21 cellular contexts compared by ENCODE assay signal in genomic region chr18:25883091-25883490, GRCh38.
DNase-seq lines count a peak whose midpoint lies in the region; TF ChIP-seq lines count a peak whose summit lies in the region.
"Had no signal": no experiment of that assay in that cellular context is flagged by ENCODE, and none has a peak within 500 bp of the region (broad histone marks: within the 10 kb centered on the region; RNA-seq: fewer than 3 reads in every experiment).

No MANE protein-coding gene starts in this region.

- whole genome bisulfite sequencing in prostate gland: 27% methylated on average over 4 of the region's 4 CpGs

- intact Hi-C loops in prostate gland (cut with DNase I): no loop called here

- no peak for TF ChIP-seq POLR2A in prostate gland (IDR thresholded peaks at IDR 0.05)

- H3K27ac ChIP-seq in VCaP: peak overlapping the region; percentile 62
- no peak overlapping the region for H3K27ac ChIP-seq in prostate gland
- no peak overlapping the region for H3K27ac ChIP-seq in effector memory CD4-positive, alpha-beta T cell (ENCODE audit: insufficient read depth, low read length, poor library complexity, severe bottlenecking)
- H3K27ac ChIP-seq: BLaER1, GM23248, Peyer's patch had no signal

- H3K36me3 ChIP-seq in prostate gland: no peaks in the 10 kb centered on the region
- no peaks in the 10 kb centered on the region for H3K36me3 ChIP-seq in effector memory CD4-positive, alpha-beta T cell (ENCODE audit: control insufficient read depth, insufficient read depth, low read length)
- H3K36me3 ChIP-seq: BLaER1, Peyer's patch had no signal

- no peak overlapping the region for H3K4me3 ChIP-seq in prostate gland
- H3K4me3 ChIP-seq in effector memory CD4-positive, alpha-beta T cell (ENCODE audit: insufficient read depth, low read depth, low read length, poor library complexity, severe bottlenecking): no peak overlapping the region
- H3K4me3 ChIP-seq: BLaER1, GM23248, K562, Peyer's patch had no signal

- DNase-seq in DMS53 treated with DMSO at 0.1 percent for 48 hours (lab: John Stamatoyannopoulos, UW; ENCODE audit: unreplicated experiment) (peak; percentile 70), NCI-H69 (lab: John Stamatoyannopoulos, UW) (peak; percentile 49), prostate gland (ENCODE audit: low spot score) (peak; percentile 32), OCI-M1 (lab: John Stamatoyannopoulos, UW) (no peak), T-helper 1 cell (no peak)
- no peak for DNase-seq in effector memory CD4-positive, alpha-beta T cell
- DNase-seq: Caco-2; CD4-positive, alpha-beta memory T cell; GM23248; H9; HFFc6; MM.1S; NCI-H1048; NCI-H1436 treated with DMSO at 0.1 percent for 48 hours; NCI-H1930; NCI-H226; NCI-H526 treated with DMSO at 0.1 percent for 48 hours; Peyer's patch had no signal

- no peaks in the 10 kb centered on the region for H3K27me3 ChIP-seq in prostate gland (replicated peaks; ENCODE audit: insufficient read depth)
- H3K27me3 ChIP-seq in effector memory CD4-positive, alpha-beta T cell (replicated peaks; ENCODE audit: control insufficient read depth, insufficient read depth, low read length, poor library complexity, severe bottlenecking): no peaks in the 10 kb centered on the region
- H3K27me3 ChIP-seq: BLaER1, Peyer's patch had no signal

- TF ChIP-seq CTCF in VCaP (conservative IDR thresholded peaks at IDR 0.05): no peak
- no peak for TF ChIP-seq CTCF in prostate gland (IDR thresholded peaks at IDR 0.05)

- no peaks in the 10 kb centered on the region for H3K9me3 ChIP-seq in prostate gland
- no peaks in the 10 kb centered on the region for H3K9me3 ChIP-seq in effector memory CD4-positive, alpha-beta T cell (ENCODE audit: control insufficient read depth, low read length)
- H3K9me3 ChIP-seq: Caco-2, Peyer's patch had no signal

- no peaks in the 10 kb centered on the region for H3K4me1 ChIP-seq in prostate gland (replicated peaks)
- H3K4me1 ChIP-seq in effector memory CD4-positive, alpha-beta T cell (ENCODE audit: control insufficient read depth, insufficient read depth, low read length, poor library complexity, severe bottlenecking): no peaks in the 10 kb centered on the region
- H3K4me1 ChIP-seq: BLaER1, Caco-2, Peyer's patch had no signal

Comparison
In these comparisons a context has a peak if more than half of its experiments do, and no peak if none do; other contexts are left out.
1. DNase-seq: peak in DMS53 treated with DMSO at 0.1 percent for 48 hours (single experiment), NCI-H69 (single experiment) and prostate gland (single experiment); none in OCI-M1 (single experiment), T-helper 1 cell (0 of 5) and effector memory CD4-positive, alpha-beta T cell (0 of 3).